9 cellular contexts compared by ENCODE assay signal in genomic region chr2:43576983-43577892, GRCh38. TPM values are rescaled to one million over a fixed set of nuclear protein-coding genes. Genes with fewer than 3 reads are reported as not detected.
DNase-seq lines count a peak whose midpoint lies in the region; ATAC-seq, FAIRE-seq and TF ChIP-seq lines count a peak whose summit lies in the region.
"Had no signal": no experiment of that assay in that cellular context is flagged by ENCODE, and none has a peak within 500 bp of the region (broad histone marks: within the 10 kb centered on the region; RNA-seq: fewer than 3 reads in every experiment).

No MANE protein-coding gene starts in this region.

- 37 to 45% methylated on average over 8 of the region's 8 CpGs for WGBS in tibial nerve, 2 donors

- peak; percentile 86 for TF ChIP-seq CTCF in CD8-positive, alpha-beta T cell (IDR thresholded peaks at IDR 0.05)
- peak; percentile 84 for TF ChIP-seq CTCF in brain microvascular endothelial cell (IDR thresholded peaks at IDR 0.05; ENCODE audit: low read depth, low read length, missing control alignments)
- peak; percentile 76 for TF ChIP-seq CTCF in kidney epithelial cell (IDR thresholded peaks at IDR 0.05; ENCODE audit: insufficient read depth, low read length, poor library complexity, severe bottlenecking)
- TF ChIP-seq CTCF in tibial nerve (IDR thresholded peaks at IDR 0.05): peak; percentile 44 to 82 (median 69)

- peaks cover 24% of the 10 kb centered on the region for H3K36me3 ChIP-seq in CD8-positive, alpha-beta T cell (ENCODE audit: insufficient read depth, low read length)
- H3K36me3 ChIP-seq in brain microvascular endothelial cell (replicated peaks): peaks cover 28% of the 10 kb centered on the region
- peaks cover 3% of the 10 kb centered on the region for H3K36me3 ChIP-seq in kidney epithelial cell (ENCODE audit: control insufficient read depth, insufficient read depth, low read length)
- H3K36me3 ChIP-seq in tibial nerve: peaks cover 0 to 89% (median under 1%) of the 10 kb centered on the region in 3 donors

- no peaks in the 10 kb centered on the region for H3K9me3 Mint-ChIP-seq in CD8-positive, alpha-beta T cell
- H3K9me3 Mint-ChIP-seq: T-helper 1 cell treated with Interleukin-12 subunit alpha and Interleukin-12 subunit beta and Interleukin-4 antibody, amounts not matched to agents 30 μg/mL and 1 μg/mL, for 36 hours had no signal

- peak; percentile 63 for ATAC-seq in CD8-positive, alpha-beta T cell
- ATAC-seq in GM21360 (IDR thresholded peaks at IDR 0.05; ENCODE audit: unreplicated experiment): no peak

- H3K27ac ChIP-seq in CD8-positive, alpha-beta T cell (ENCODE audit: low read depth, low read length): no peak overlapping the region
- H3K27ac ChIP-seq in brain microvascular endothelial cell: no peak overlapping the region
- peak overlapping the region in 2 of 4 donors; percentile 28 to 54 for H3K27ac ChIP-seq in tibial nerve

- TF ChIP-seq POLR2A in tibial nerve (IDR thresholded peaks at IDR 0.05): no peak

- no peak overlapping the region for H3K27ac Mint-ChIP-seq in CD8-positive, alpha-beta T cell
- H3K27ac Mint-ChIP-seq: T-helper 1 cell treated with Interleukin-12 subunit alpha and Interleukin-12 subunit beta and Interleukin-4 antibody, amounts not matched to agents 30 μg/mL and 1 μg/mL, for 36 hours had no signal

- no peaks in the 10 kb centered on the region for H3K27me3 ChIP-seq in CD8-positive, alpha-beta T cell (ENCODE audit: insufficient read depth, low read length)
- H3K27me3 ChIP-seq in brain microvascular endothelial cell (replicated peaks) (no peaks in the 10 kb centered on the region), kidney epithelial cell (ENCODE audit: control insufficient read depth, insufficient read depth, low read length) (no peaks in the 10 kb centered on the region), tibial nerve (no peaks in the 10 kb centered on the region)

- in situ Hi-C loops in brain microvascular endothelial cell (cut with HindIII; ENCODE audit: low pct_ligation_motif_present, low sequenced_read_pairs): no loop called here

- DNase-seq in CD8-positive, alpha-beta T cell: peak in 2 of 7 experiments; percentile 20 to 33
- DNase-seq in GM18507 (ENCODE audit: extremely low spot score, insufficient read length, low read depth) (no peak), NCI-H526 treated with DMSO at 0.1 percent for 48 hours (lab: John Stamatoyannopoulos, UW) (peak; percentile 2), brain microvascular endothelial cell (peak; percentile 33), kidney epithelial cell (ENCODE audit: low read depth) (peak; percentile 34), tibial nerve (ENCODE audit: low spot score in 2 of 2) (no peak)
- DNase-seq in stimulated activated CD4-positive, alpha-beta T cell treated with anti-CD3 and anti-CD28 coated beads, Interleukin-4, amount 100 ng/mL, for 4 hours: no peak

- CTCF ChIA-PET in CD8-positive, alpha-beta T cell (lab: Charles Lee): interaction anchor here (0.6 to 3.4 kb wide), 32 partner anchors 10 to 749 kb away, joined by 3 to 26 read pairs (median 4); partner anchors contain the start of gene THADA

- TF ChIP-seq EP300 in tibial nerve (IDR thresholded peaks at IDR 0.05): no peak

- no peaks in the 10 kb centered on the region for H3K4me1 ChIP-seq in CD8-positive, alpha-beta T cell (ENCODE audit: insufficient read depth, low read length)
- peaks cover 0 to 5% (median 0%) of the 10 kb centered on the region in 4 donors for H3K4me1 ChIP-seq in tibial nerve

- peaks cover 69% of the 10 kb centered on the region for H3K36me3 Mint-ChIP-seq in CD8-positive, alpha-beta T cell

- H3K4me3 ChIP-seq in CD8-positive, alpha-beta T cell (ENCODE audit: low read depth, low read length): no peak overlapping the region
- H3K4me3 ChIP-seq in brain microvascular endothelial cell (ENCODE audit: low read depth, low read length) (no peak overlapping the region), kidney epithelial cell (ENCODE audit: low read depth, low read length) (no peak overlapping the region), tibial nerve (no peak overlapping the region)

- intact Hi-C loops in CD8-positive, alpha-beta T cell (cut with DNase I, micrococcal nuclease): loop anchor here (1.0 kb wide), 5 partner anchors 630 to 750 kb away; no protein-coding TSS in a partner anchor

- POLR2A ChIA-PET in CD8-positive, alpha-beta T cell (lab: Charles Lee): interaction anchor here (0.6 to 1.1 kb wide), 5 partner anchors 11 to 767 kb away, joined by 3 to 5 read pairs (median 3); partner anchors contain the start of gene THADA

- peaks cover 3% of the 10 kb centered on the region for H3K4me1 Mint-ChIP-seq in CD8-positive, alpha-beta T cell (ENCODE audit: low read depth)

- H3K9me3 ChIP-seq in CD8-positive, alpha-beta T cell (ENCODE audit: low read length): no peaks in the 10 kb centered on the region
- no peaks in the 10 kb centered on the region for H3K9me3 ChIP-seq in tibial nerve

- H3K4me3 Mint-ChIP-seq in CD8-positive, alpha-beta T cell: no peak overlapping the region
- H3K4me3 Mint-ChIP-seq: T-helper 1 cell treated with Interleukin-12 subunit alpha and Interleukin-12 subunit beta and Interleukin-4 antibody, amounts not matched to agents 30 μg/mL and 1 μg/mL, for 36 hours had no signal

- FAIRE-seq in GM18507 (lab: Jason Lieb, UNC): peak; percentile 67

- H3K27me3 Mint-ChIP-seq in CD8-positive, alpha-beta T cell (ENCODE audit: low read depth): no peaks in the 10 kb centered on the region

RNA-seq across cellular contexts. Expression of gene THADA, which starts 18.6 kb away (rescaled TPM):
- total RNA-seq in CD8-positive, alpha-beta T cell: 10 to 100 TPM; 28.5 to 28.6 TPM
- 17.7 and 21.5 TPM in 2 replicates for total RNA-seq in kidney epithelial cell
- total RNA-seq in tibial nerve: 10 to 100 TPM; 35.7 to 49.2 (median 47.4) TPM

RNA-seq across cellular contexts. Expression of gene PLEKHH2, which starts 59.8 kb away (rescaled TPM):
- total RNA-seq in CD8-positive, alpha-beta T cell: 1 to 10 TPM; 1.5 to 1.7 TPM
- total RNA-seq in kidney epithelial cell: 2.1 and 2.3 TPM in 2 replicates
- 10 to 100 TPM; 44.6 to 78.7 (median 48.0) TPM for total RNA-seq in tibial nerve

Comparison
In these comparisons a context has a peak if more than half of its experiments do, and no peak if none do; other contexts are left out.
1. DNase-seq: peak in NCI-H526 treated with DMSO at 0.1 percent for 48 hours (single experiment), brain microvascular endothelial cell (single experiment) and kidney epithelial cell (single experiment); none in GM18507 (single experiment), tibial nerve (0 of 2) and stimulated activated CD4-positive, alpha-beta T cell treated with anti-CD3 and anti-CD28 coated beads, Interleukin-4, amount 100 ng/mL, for 4 hours (0 of 2).
2. RNA of gene PLEKHH2, which starts 59.8 kb away (total RNA-seq): 44.6 to 78.7 TPM in tibial nerve; 2.1 to 2.3 TPM in kidney epithelial cell and 1.5 to 1.7 TPM in CD8-positive, alpha-beta T cell; every median in the first group is over 10 times any median in the second.
3. Peak in every context shown above with its lines, with median percentiles within 50 percentile points of each other: CTCF ChIP-seq.